8 cellular contexts compared by ENCODE assay signal in genomic region chr12:123388218-123388947, GRCh38. TPM values are rescaled to one million over a fixed set of nuclear protein-coding genes. Genes with fewer than 3 reads are reported as not detected.
DNase-seq lines count a peak whose midpoint lies in the region; ATAC-seq and TF ChIP-seq lines count a peak whose summit lies in the region.

No MANE protein-coding gene starts in this region.

- H3K4me1 ChIP-seq in CD8-positive, alpha-beta T cell (ENCODE audit: insufficient read depth, low read length): peaks cover 22% of the 10 kb centered on the region
- peaks cover 31% of the 10 kb centered on the region for H3K4me1 ChIP-seq in testis

- no peak for TF ChIP-seq EP300 in Ishikawa (IDR thresholded peaks at IDR 0.05; ENCODE audit: borderline replicate concordance)

- ATAC-seq in CD8-positive, alpha-beta T cell: peak; percentile 66
- peak; percentile 33 for ATAC-seq in GM19467 (IDR thresholded peaks at IDR 0.05; ENCODE audit: unreplicated experiment)

- H3K36me3 ChIP-seq in CD8-positive, alpha-beta T cell (ENCODE audit: insufficient read depth, low read length): no peaks in the 10 kb centered on the region
- H3K36me3 ChIP-seq in testis (ENCODE audit: low read depth, missing control alignments): no peaks in the 10 kb centered on the region

- H3K27me3 Mint-ChIP-seq in CD8-positive, alpha-beta T cell (ENCODE audit: low read depth): no peaks in the 10 kb centered on the region

- no peaks in the 10 kb centered on the region for H3K27me3 ChIP-seq in CD8-positive, alpha-beta T cell (ENCODE audit: insufficient read depth, low read length)
- H3K27me3 ChIP-seq in testis: no peaks in the 10 kb centered on the region

- TF ChIP-seq CTCF in CD8-positive, alpha-beta T cell (IDR thresholded peaks at IDR 0.05): no peak
- no peak for TF ChIP-seq CTCF in testis (IDR thresholded peaks at IDR 0.05)

- no peaks in the 10 kb centered on the region for H3K9me3 Mint-ChIP-seq in CD8-positive, alpha-beta T cell

- H3K4me1 Mint-ChIP-seq in CD8-positive, alpha-beta T cell (ENCODE audit: low read depth): peaks cover 32% of the 10 kb centered on the region

- peaks cover 29% of the 10 kb centered on the region for H3K36me3 Mint-ChIP-seq in CD8-positive, alpha-beta T cell

- H3K9me3 ChIP-seq in CD8-positive, alpha-beta T cell (ENCODE audit: low read length): no peaks in the 10 kb centered on the region
- H3K9me3 ChIP-seq in testis: no peaks in the 10 kb centered on the region

- POLR2A ChIA-PET in CD8-positive, alpha-beta T cell (lab: Charles Lee): interaction anchor here (1.2 to 1.9 kb wide), 3 partner anchors 23 to 195 kb away, joined by 4 to 9 read pairs (median 6); partner anchors contain the start of genes MPHOSPH9, MTRFR and TMED2

- DNase-seq in CD8-positive, alpha-beta T cell: peak; percentile 41 to 83 (median 69)
- DNase-seq in SK-MEL-5 (ENCODE audit: low read depth, low spot score) (peak; percentile 65), glomerular visceral epithelial cell (ENCODE audit: extremely low spot score) (peak; percentile 74), occipital lobe (lab: John Stamatoyannopoulos, UW) (peak; percentile 76), testis (peak; percentile 80)
- DNase-seq in activated naive CD4-positive, alpha-beta T cell treated with anti-CD3 and anti-CD28 coated beads, Interleukin-2, amount 50 U/mL, for 16 hours: peak; percentile 76

- 0 to 3% methylated on average over 5 to 24 of the region's 52 CpGs for WGBS in testis, 2 donors

- H3K4me3 Mint-ChIP-seq in CD8-positive, alpha-beta T cell: peak overlapping the region; percentile 88

- intact Hi-C loops in CD8-positive, alpha-beta T cell (cut with DNase I, micrococcal nuclease): loop anchor here (1.0 to 5.0 kb wide), 9 partner anchors 23 to 501 kb away; partner anchors contain the start of genes RILPL2 (in 2 of the 2), SNRNP35 (in 2 of the 2), TMED2 (in 2 of the 2) and CDK2AP1 (in 1 of the 2)
- intact Hi-C loops in testis (cut with DNase I; ENCODE audit: low total_unique reads): no loop called here

- no peak for TF ChIP-seq RAD21 in Ishikawa (IDR thresholded peaks at IDR 0.05; ENCODE audit: low read depth)

- peak overlapping the region; percentile 42 for H3K4me3 ChIP-seq in CD8-positive, alpha-beta T cell (ENCODE audit: low read depth, low read length)
- peak overlapping the region; percentile 48 to 63 for H3K4me3 ChIP-seq in testis

- in situ Hi-C loops in SK-MEL-5 (cut with HindIII; ENCODE audit: low pct_unique_long_range_greater_than_20kb, low sequenced_read_pairs): no loop called here

- CTCF ChIA-PET in CD8-positive, alpha-beta T cell (lab: Charles Lee): interaction anchor here (1.0 to 2.2 kb wide), 2 partner anchors 8 to 23 kb away, joined by 4 to 13 read pairs; partner anchors contain the start of gene SBNO1

- no peak for TF ChIP-seq POLR2A in testis (IDR thresholded peaks at IDR 0.05)

- H3K27ac ChIP-seq in CD8-positive, alpha-beta T cell (ENCODE audit: low read depth, low read length): peak overlapping the region; percentile 33
- peak overlapping the region; percentile 86 to 94 for H3K27ac ChIP-seq in testis

- H3K27ac Mint-ChIP-seq in CD8-positive, alpha-beta T cell: peak overlapping the region; percentile 91

TF ChIP-seq in Ishikawa, 13 proteins besides CTCF, POLR2A, EP300 and RAD21:
- 0 out of 2 replicates have a peak, but pooled peaks have one; percentile 14 for TF ChIP-seq YY1 (IDR thresholded peaks at IDR 0.05; ENCODE audit: low read depth)
- no peak for TF ChIP-seq TEAD4 (IDR thresholded peaks at IDR 0.05)
- no peak for TF ChIP-seq CREB1 (IDR thresholded peaks at IDR 0.05; ENCODE audit: low read depth)
- TF ChIP-seq USF1 (IDR thresholded peaks at IDR 0.05): no peak
- TF ChIP-seq FOXM1 (IDR thresholded peaks at IDR 0.05; ENCODE audit: borderline replicate concordance, low read depth): no peak

RNA-seq across cellular contexts. Expression of gene KMT5A, which starts 4.5 kb away (rescaled TPM):
- total RNA-seq in CD8-positive, alpha-beta T cell: 10 to 100 TPM; 24.6 to 25.4 TPM
- total RNA-seq in SK-MEL-5 (2014; rRNA removed; shearing (Covaris generic)): 28.1 and 30.3 TPM in 2 replicates
- polyA plus RNA-seq in SK-MEL-5 (2015; cell fraction: cytosol; rRNA removed): 25.4 and 33.3 TPM in 2 replicates
- 65.4 and 81.8 TPM in 2 replicates for polyA plus RNA-seq in SK-MEL-5 (2015; cell fraction: nucleus; rRNA removed)
- 31.5 TPM for total RNA-seq in occipital lobe
- total RNA-seq in testis: 10 to 100 TPM; 25.3 to 28.3 TPM
- polyA plus RNA-seq in testis (ENCODE audit: insufficient read depth, low read depth, low replicate concordance): 25.2 TPM

RNA-seq across cellular contexts. Expression of gene SBNO1, which starts 23.7 kb away (rescaled TPM):
- 10 to 100 TPM; 25.4 to 25.9 TPM for total RNA-seq in CD8-positive, alpha-beta T cell
- 46.3 and 48.1 TPM in 2 replicates for total RNA-seq in SK-MEL-5 (2014; rRNA removed; shearing (Covaris generic))
- polyA plus RNA-seq in SK-MEL-5 (2015; cell fraction: cytosol; rRNA removed): 19.2 and 27.0 TPM in 2 replicates
- polyA plus RNA-seq in SK-MEL-5 (2015; cell fraction: nucleus; rRNA removed): 17.8 and 20.4 TPM in 2 replicates
- total RNA-seq in occipital lobe (48.4 TPM), testis (10 to 100 TPM; 91.4 TPM)
- 114 TPM for polyA plus RNA-seq in testis (ENCODE audit: insufficient read depth, low read depth, low replicate concordance)

RNA-seq across cellular contexts. Expression of gene RILPL2, which starts 48.1 kb away (rescaled TPM):
- total RNA-seq in CD8-positive, alpha-beta T cell: 1 to 10 TPM; 3.4 to 3.6 TPM
- 2.0 and 2.2 TPM in 2 replicates for total RNA-seq in SK-MEL-5 (2014; rRNA removed; shearing (Covaris generic))
- polyA plus RNA-seq in SK-MEL-5 (2015; cell fraction: cytosol; rRNA removed): 3.1 and 3.2 TPM in 2 replicates
- 0.62 and 0.66 TPM in 2 replicates for polyA plus RNA-seq in SK-MEL-5 (2015; cell fraction: nucleus; rRNA removed)
- 0.78 TPM for total RNA-seq in occipital lobe
- 1 to 10 TPM; 2.2 to 2.8 TPM for total RNA-seq in testis
- polyA plus RNA-seq in testis (ENCODE audit: insufficient read depth, low read depth, low replicate concordance): 3.6 TPM

Comparison
In these comparisons a context has a peak if more than half of its experiments do, and no peak if none do; other contexts are left out.
1. Peak in every context shown above with its lines: DNase-seq, ATAC-seq, H3K4me3 ChIP-seq and H3K27ac ChIP-seq.